ENCODE assay signal across 1 cellular context in genomic region chr1:220817907-220818306, GRCh38.
TF ChIP-seq lines count a peak whose summit lies in the region.

No MANE protein-coding gene starts in this region.

TF ChIP-seq in WTC11, 78 proteins besides CTCF, POLR2A, EP300 and RAD21 (continued from another document):
- TF ChIP-seq, protein P1, sequence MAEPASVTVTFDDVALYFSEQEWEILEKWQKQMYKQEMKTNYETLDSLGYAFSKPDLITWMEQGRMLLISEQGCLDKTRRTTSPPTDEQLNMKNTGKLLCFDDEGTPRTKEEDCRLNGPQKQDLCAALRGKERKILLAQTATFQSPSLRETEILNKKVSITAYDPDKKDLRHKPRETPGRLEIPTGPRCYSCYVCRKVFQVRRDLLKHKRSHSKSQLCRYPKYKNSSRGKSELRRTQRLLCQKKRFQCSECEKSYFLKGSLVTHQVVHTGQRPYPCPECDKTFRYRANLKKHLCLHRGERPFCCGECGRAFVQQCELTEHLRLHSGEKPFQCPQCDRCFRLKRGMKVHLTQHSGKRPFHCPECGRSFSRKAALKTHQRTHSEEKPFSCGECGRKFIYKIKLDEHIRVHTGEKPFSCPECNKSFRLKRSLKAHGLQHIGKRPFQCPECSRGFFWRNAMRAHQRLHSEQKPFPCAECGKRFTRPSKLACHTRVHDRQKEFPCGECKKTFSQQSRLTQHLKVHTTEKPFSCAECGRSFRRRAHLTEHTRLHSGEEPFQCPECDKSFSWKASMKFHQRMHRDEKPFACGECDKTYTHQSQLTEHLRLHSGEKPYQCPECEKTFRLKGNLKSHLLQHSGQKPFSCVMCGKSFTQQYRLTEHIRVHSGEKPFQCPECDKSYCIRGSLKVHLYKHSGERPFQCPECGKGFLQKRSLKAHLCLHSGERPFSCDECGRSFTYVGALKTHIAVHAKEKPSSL (CRISPR knock-in tag; conservative IDR thresholded peaks at IDR 0.05) = no peak
- no peak for TF ChIP-seq SMAD4 (CRISPR knock-in tag; IDR thresholded peaks at IDR 0.05)
- TF ChIP-seq, protein P2, sequence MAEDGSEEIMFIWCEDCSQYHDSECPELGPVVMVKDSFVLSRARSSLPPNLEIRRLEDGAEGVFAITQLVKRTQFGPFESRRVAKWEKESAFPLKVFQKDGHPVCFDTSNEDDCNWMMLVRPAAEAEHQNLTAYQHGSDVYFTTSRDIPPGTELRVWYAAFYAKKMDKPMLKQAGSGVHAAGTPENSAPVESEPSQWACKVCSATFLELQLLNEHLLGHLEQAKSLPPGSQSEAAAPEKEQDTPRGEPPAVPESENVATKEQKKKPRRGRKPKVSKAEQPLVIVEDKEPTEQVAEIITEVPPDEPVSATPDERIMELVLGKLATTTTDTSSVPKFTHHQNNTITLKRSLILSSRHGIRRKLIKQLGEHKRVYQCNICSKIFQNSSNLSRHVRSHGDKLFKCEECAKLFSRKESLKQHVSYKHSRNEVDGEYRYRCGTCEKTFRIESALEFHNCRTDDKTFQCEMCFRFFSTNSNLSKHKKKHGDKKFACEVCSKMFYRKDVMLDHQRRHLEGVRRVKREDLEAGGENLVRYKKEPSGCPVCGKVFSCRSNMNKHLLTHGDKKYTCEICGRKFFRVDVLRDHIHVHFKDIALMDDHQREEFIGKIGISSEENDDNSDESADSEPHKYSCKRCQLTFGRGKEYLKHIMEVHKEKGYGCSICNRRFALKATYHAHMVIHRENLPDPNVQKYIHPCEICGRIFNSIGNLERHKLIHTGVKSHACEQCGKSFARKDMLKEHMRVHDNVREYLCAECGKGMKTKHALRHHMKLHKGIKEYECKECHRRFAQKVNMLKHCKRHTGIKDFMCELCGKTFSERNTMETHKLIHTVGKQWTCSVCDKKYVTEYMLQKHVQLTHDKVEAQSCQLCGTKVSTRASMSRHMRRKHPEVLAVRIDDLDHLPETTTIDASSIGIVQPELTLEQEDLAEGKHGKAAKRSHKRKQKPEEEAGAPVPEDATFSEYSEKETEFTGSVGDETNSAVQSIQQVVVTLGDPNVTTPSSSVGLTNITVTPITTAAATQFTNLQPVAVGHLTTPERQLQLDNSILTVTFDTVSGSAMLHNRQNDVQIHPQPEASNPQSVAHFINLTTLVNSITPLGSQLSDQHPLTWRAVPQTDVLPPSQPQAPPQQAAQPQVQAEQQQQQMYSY (CRISPR knock-in tag; IDR thresholded peaks at IDR 0.05) = no peak
- no peak for TF ChIP-seq HMGA2 (CRISPR knock-in tag; IDR thresholded peaks at IDR 0.05)
